Comparison of ENCODE assay signal across 9 cellular contexts in the genomic region with DNA sequence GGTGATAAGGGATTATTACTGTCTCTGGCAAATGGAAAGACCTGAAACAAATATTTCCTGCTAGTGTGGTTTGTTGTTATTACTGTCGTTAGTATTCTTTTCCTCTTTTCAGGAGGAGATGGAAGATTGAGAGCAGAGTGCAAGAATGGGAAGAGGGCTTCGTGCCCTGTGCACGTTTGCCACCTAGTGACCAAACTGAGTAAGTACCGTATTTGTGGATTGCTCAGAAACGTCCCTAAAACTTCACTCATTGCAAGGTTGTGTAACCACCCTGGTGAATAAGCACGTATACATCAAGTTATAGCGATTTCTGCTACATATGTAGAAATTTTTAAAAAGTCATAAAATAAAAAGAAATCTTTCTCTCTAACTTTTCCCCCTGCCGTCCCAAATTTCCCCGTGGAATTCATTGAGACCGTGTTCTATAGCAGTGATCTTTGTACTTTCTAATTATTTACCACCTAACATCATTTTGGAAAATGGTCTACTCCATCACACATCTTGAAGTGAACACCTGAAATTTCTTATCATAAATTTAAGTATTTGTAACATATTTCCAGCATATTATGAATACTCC. TPM values are rescaled to one million over a fixed set of nuclear protein-coding genes. Genes with fewer than 3 reads are reported as not detected.
DNase-seq lines count a peak whose midpoint lies in the region; ATAC-seq and TF ChIP-seq lines count a peak whose summit lies in the region.
"Had no signal": no experiment of that assay in that cellular context is flagged by ENCODE, and none has a peak within 500 bp of the region (broad histone marks: within the 10 kb centered on the region; RNA-seq: fewer than 3 reads in every experiment).

No MANE protein-coding gene starts in this region.

- TF ChIP-seq POLR2A in esophagus muscularis mucosa (IDR thresholded peaks at IDR 0.05; ENCODE audit: low read depth) = no peak

- TF ChIP-seq CTCF in RWPE2 (IDR thresholded peaks at IDR 0.05; ENCODE audit: poor library complexity, severe bottlenecking) (peak; percentile 74), esophagus muscularis mucosa (IDR thresholded peaks at IDR 0.05) (peak; percentile 56 to 71 (median 61)), osteoblast (IDR thresholded peaks at IDR 0.05; ENCODE audit: extremely low read depth, low read depth, low read length) (peak; percentile 83)

- H3K79me2 ChIP-seq in osteoblast (ENCODE audit: insufficient read depth, low read length) = no peaks in the 10 kb centered on the region

- ATAC-seq in GM19372 (IDR thresholded peaks at IDR 0.05; ENCODE audit: low read depth, unreplicated experiment) (peak; percentile 77), HG03575 (IDR thresholded peaks at IDR 0.05; ENCODE audit: extremely low read depth, insufficient number of reproducible peaks, low FRiP score, unreplicated experiment) (peak; percentile 66), RWPE2 (ENCODE audit: low read depth) (peak; percentile 55; the same call in 1 of the 3 replicates)

- H3K9me3 ChIP-seq in RWPE2 (ENCODE audit: severe bottlenecking) (no peaks in the 10 kb centered on the region), esophagus muscularis mucosa (no peaks in the 10 kb centered on the region), osteoblast (ENCODE audit: low read depth, low read length) (no peaks in the 10 kb centered on the region)
- no peaks in the 10 kb centered on the region for H3K9me3 ChIP-seq in effector memory CD4-positive, alpha-beta T cell (ENCODE audit: control insufficient read depth, low read length)
- H3K9me3 ChIP-seq: BLaER1 treated with 17β-estradiol and CSF1 and Interleukin-3, amounts not matched to agents 10 nM and 100 nM had no signal

- no peak for TF ChIP-seq EP300 in esophagus muscularis mucosa (IDR thresholded peaks at IDR 0.05)

- H4K20me1 ChIP-seq in osteoblast (ENCODE audit: insufficient read depth, low read length) = no peaks in the 10 kb centered on the region
- H4K20me1 ChIP-seq: BLaER1 treated with 17β-estradiol and CSF1 and Interleukin-3, amounts not matched to agents 10 nM and 100 nM had no signal

- H3K27me3 ChIP-seq in RWPE2 (ENCODE audit: insufficient read depth, poor library complexity, severe bottlenecking) (no peaks in the 10 kb centered on the region), esophagus muscularis mucosa (no peaks in the 10 kb centered on the region), osteoblast (ENCODE audit: insufficient read depth, low read length) (no peaks in the 10 kb centered on the region)
- no peaks in the 10 kb centered on the region for H3K27me3 ChIP-seq in effector memory CD4-positive, alpha-beta T cell (replicated peaks; ENCODE audit: control insufficient read depth, insufficient read depth, low read length, poor library complexity, severe bottlenecking)

- no peak overlapping the region for H3K27ac ChIP-seq in RWPE2 (ENCODE audit: poor library complexity, severe bottlenecking)
- no peak overlapping the region for H3K27ac ChIP-seq in esophagus muscularis mucosa (replicated peaks in 1 of 4)
- H3K27ac ChIP-seq in osteoblast (ENCODE audit: low read depth, low read length) = no peak overlapping the region
- H3K27ac ChIP-seq in effector memory CD4-positive, alpha-beta T cell (ENCODE audit: insufficient read depth, low read length, poor library complexity, severe bottlenecking) = no peak overlapping the region
- H3K27ac ChIP-seq: BLaER1 treated with 17β-estradiol and CSF1 and Interleukin-3, amounts not matched to agents 10 nM and 100 nM had no signal

- WGBS in esophagus muscularis mucosa = 24% methylated on average over 10 of the region's 10 CpGs

- H3K4me3 ChIP-seq in RWPE2 (ENCODE audit: severe bottlenecking) = no peak overlapping the region
- no peak overlapping the region for H3K4me3 ChIP-seq in esophagus muscularis mucosa
- H3K4me3 ChIP-seq in osteoblast (ENCODE audit: insufficient read depth, low read length) = no peak overlapping the region
- no peak overlapping the region for H3K4me3 ChIP-seq in effector memory CD4-positive, alpha-beta T cell (ENCODE audit: insufficient read depth, low read depth, low read length, poor library complexity, severe bottlenecking)
- H3K4me3 ChIP-seq: BLaER1 treated with 17β-estradiol and CSF1 and Interleukin-3, amounts not matched to agents 10 nM and 100 nM had no signal

- intact Hi-C loops in esophagus muscularis mucosa (cut with DNase I) = loop anchor here (1.0 kb wide), 1 partner anchor 32 kb away; no protein-coding TSS in a partner anchor

- peak; percentile 48 for DNase-seq in NCI-H1105 treated with DMSO at 0.1 percent for 48 hours (lab: John Stamatoyannopoulos, UW)
- no peak for DNase-seq in NCI-H1105 (lab: John Stamatoyannopoulos, UW)
- DNase-seq in RWPE2 (ENCODE audit: low spot score) = no peak
- no peak for DNase-seq in esophagus muscularis mucosa (ENCODE audit: extremely low spot score)
- peak; percentile 76 for DNase-seq in osteoblast (ENCODE audit: insufficient read length, low spot score, missing footprints)
- DNase-seq in effector memory CD4-positive, alpha-beta T cell = no peak

- H3K4me1 ChIP-seq in RWPE2 (ENCODE audit: insufficient read depth, poor library complexity, severe bottlenecking) = no peaks in the 10 kb centered on the region
- H3K4me1 ChIP-seq in esophagus muscularis mucosa = no peaks in the 10 kb centered on the region
- no peaks in the 10 kb centered on the region for H3K4me1 ChIP-seq in osteoblast (ENCODE audit: insufficient read depth, low read length)
- H3K4me1 ChIP-seq in effector memory CD4-positive, alpha-beta T cell (ENCODE audit: control insufficient read depth, insufficient read depth, low read length, poor library complexity, severe bottlenecking) = no peaks in the 10 kb centered on the region
- H3K4me1 ChIP-seq: BLaER1 treated with 17β-estradiol and CSF1 and Interleukin-3, amounts not matched to agents 10 nM and 100 nM had no signal

- H2AFZ ChIP-seq in osteoblast (ENCODE audit: low read length) = no peak overlapping the region

- H3K36me3 ChIP-seq in RWPE2 (ENCODE audit: low read depth) (no peaks in the 10 kb centered on the region), esophagus muscularis mucosa (no peaks in the 10 kb centered on the region), osteoblast (ENCODE audit: insufficient read depth, low read length) (no peaks in the 10 kb centered on the region)
- H3K36me3 ChIP-seq in effector memory CD4-positive, alpha-beta T cell (ENCODE audit: control insufficient read depth, insufficient read depth, low read length) = no peaks in the 10 kb centered on the region
- H3K36me3 ChIP-seq: BLaER1 treated with 17β-estradiol and CSF1 and Interleukin-3, amounts not matched to agents 10 nM and 100 nM had no signal

- H3K4me2 ChIP-seq in osteoblast (ENCODE audit: insufficient read depth, low read length) = no peak overlapping the region
- H3K4me2 ChIP-seq: BLaER1 treated with 17β-estradiol and CSF1 and Interleukin-3, amounts not matched to agents 10 nM and 100 nM had no signal

RNA-seq across cellular contexts. Expression of gene LINC00632, which starts 24.3 kb away (rescaled TPM):
- 10 to 100 TPM; 11.4 to 22.8 (median 14.9) TPM for total RNA-seq in esophagus muscularis mucosa
- total RNA-seq in osteoblast = 9.4 and 10.1 TPM in 2 replicates

Comparison
In these comparisons a context has a peak if more than half of its experiments do, and no peak if none do; other contexts are left out.
1. DNase-seq: peak in NCI-H1105 treated with DMSO at 0.1 percent for 48 hours (single experiment) and osteoblast (single experiment); none in NCI-H1105 (single experiment), RWPE2 (single experiment), esophagus muscularis mucosa (single experiment) and effector memory CD4-positive, alpha-beta T cell (0 of 3).
2. Peak in every context shown above with its lines, with median percentiles within 50 percentile points of each other: ATAC-seq and CTCF ChIP-seq.